Comparison of ENCODE assay signal across 8 cellular contexts in the genomic region with DNA sequence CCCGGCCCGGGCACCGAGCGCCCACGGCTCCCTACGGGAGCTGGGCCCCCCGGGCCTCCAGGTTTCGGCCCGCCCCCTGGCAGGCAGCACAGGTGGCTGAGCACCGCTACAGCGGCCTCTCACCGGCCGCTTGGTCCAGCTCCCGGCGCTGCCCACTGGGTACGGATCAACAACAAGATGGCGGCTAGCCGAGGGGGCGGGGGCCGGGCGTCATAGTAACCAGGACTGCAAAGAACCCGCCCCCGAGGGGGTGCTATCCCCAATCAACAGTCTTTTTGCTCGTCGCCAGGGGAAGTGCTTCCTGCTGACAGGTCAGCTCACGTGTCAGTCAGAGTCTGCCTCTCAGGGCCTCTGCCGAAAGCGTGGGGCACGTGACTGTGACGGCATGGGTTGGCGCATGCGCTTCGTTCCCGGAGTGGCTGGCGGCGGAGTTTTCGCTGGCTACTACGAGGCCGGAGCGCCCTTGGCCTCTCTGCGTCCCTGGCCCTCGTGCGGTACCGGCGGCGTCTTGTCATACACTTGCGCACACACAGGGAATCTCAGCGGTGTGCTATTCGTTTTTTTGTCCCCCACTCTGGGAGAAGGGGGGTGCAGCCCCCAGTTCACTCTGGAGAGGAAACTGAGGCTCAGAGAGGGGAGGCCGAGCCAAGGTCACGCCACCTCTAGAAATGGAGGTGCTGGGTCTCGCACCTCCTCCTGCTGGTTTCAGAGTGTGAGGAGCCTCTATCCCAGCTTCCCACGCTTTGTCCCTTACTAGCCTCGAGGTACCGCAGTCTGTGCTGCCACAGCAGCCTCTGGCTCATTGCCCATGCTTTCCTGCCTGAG.
A peak's percentile ranks its signal among the peaks of the same experiment; 100 is the strongest.
DNase-seq lines count a peak whose midpoint lies in the region; ATAC-seq lines count a peak whose summit lies in the region.

A gene (minus strand): TSS at position 186 of the 825 bp plus-strand sequence. CDS start 38,502 bp downstream, outside the sequence.

- ATAC-seq in GM19351 (IDR thresholded peaks at IDR 0.05; ENCODE audit: unreplicated experiment) (peak; percentile 99), HG03521 (IDR thresholded peaks at IDR 0.05; ENCODE audit: unreplicated experiment) (peak; percentile 97)

- DNase-seq in C1 segment of cervical spinal cord (lab: John Stamatoyannopoulos, UW) (peak; percentile 91 to 100 (median 98)), NCI-H748 (lab: John Stamatoyannopoulos, UW; ENCODE audit: unreplicated experiment) (peak; percentile 99), dedifferentiated amniotic fluid mesenchymal stem cell (ENCODE audit: extremely low spot score) (peak; percentile 100), left kidney (ENCODE audit: low read depth, low spot score) (peak; percentile 100)
- peak; percentile 99 for DNase-seq in activated CD4-positive, alpha-beta T cell treated with anti-CD3 and anti-CD28 coated beads, Interleukin-2, amount 50 U/mL, for 1 hour
- peak; percentile 100 for DNase-seq in stimulated activated CD4-positive, alpha-beta T cell treated with anti-CD3 and anti-CD28 coated beads, Interleukin-2, amount 100 ng/mL, for 24 hours

Comparison
In these comparisons a context has a peak if more than half of its experiments do, and no peak if none do; other contexts are left out.
1. Peak in every context shown above with its lines: DNase-seq and ATAC-seq.